ENCODE assay signal across 18 cellular contexts in genomic region chr5:83549681-83550080, GRCh38.
A peak's percentile ranks its signal among the peaks of the same experiment; 100 is the strongest.
DNase-seq lines count a peak whose midpoint lies in the region; ATAC-seq, FAIRE-seq and TF ChIP-seq lines count a peak whose summit lies in the region.
"Had no signal": no experiment of that assay in that cellular context is flagged by ENCODE, and none has a peak within 500 bp of the region (broad histone marks: within the 10 kb centered on the region; RNA-seq: fewer than 3 reads in every experiment).

No MANE protein-coding gene starts in this region.

- peaks cover 74% of the 10 kb centered on the region for H3K36me3 ChIP-seq in astrocyte (ENCODE audit: insufficient read depth, low read length)
- peaks cover 33% of the 10 kb centered on the region for H3K36me3 ChIP-seq in smooth muscle cell (ENCODE audit: low read depth)
- H3K36me3 ChIP-seq: BLaER1 had no signal

- ATAC-seq in activated naive CD4-positive, alpha-beta T cell treated with anti-CD3 and anti-CD28 coated beads, Interleukin-2, amount 50 U/mL, for 72 hours = no peak

- H3K4me1 ChIP-seq in astrocyte (ENCODE audit: insufficient read depth, low read length) (peaks cover 26% of the 10 kb centered on the region), smooth muscle cell (ENCODE audit: low read depth) (peaks cover 8% of the 10 kb centered on the region)
- H3K4me1 ChIP-seq: BLaER1 had no signal

- H3K27ac ChIP-seq in astrocyte (ENCODE audit: low read depth, low read length) = no peak overlapping the region
- peak overlapping the region; percentile 63 for H3K27ac ChIP-seq in smooth muscle cell (ENCODE audit: low read depth)
- H3K27ac ChIP-seq: BLaER1 had no signal

- no peak overlapping the region for H3K4me3 ChIP-seq in astrocyte (ENCODE audit: insufficient read depth, low read depth, low read length)
- H3K4me3 ChIP-seq in smooth muscle cell = no peak overlapping the region
- no peak overlapping the region for H3K4me3 ChIP-seq in foreskin fibroblast (ENCODE audit: low read depth in 1 of 2, low read length in 2 of 2)
- H3K4me3 ChIP-seq: BLaER1 had no signal

- no peaks in the 10 kb centered on the region for H3K9me3 Mint-ChIP-seq in astrocyte (ENCODE audit: unreplicated experiment)
- H3K9me3 Mint-ChIP-seq in mesothelial cell of epicardium = no peaks in the 10 kb centered on the region
- H3K9me3 Mint-ChIP-seq in activated naive CD4-positive, alpha-beta T cell treated with anti-CD3 and anti-CD28 coated beads, Interleukin-2, amount 50 U/mL, for 72 hours = no peaks in the 10 kb centered on the region

- H3K27me3 Mint-ChIP-seq in astrocyte (ENCODE audit: low read depth, unreplicated experiment) (no peaks in the 10 kb centered on the region), mesothelial cell of epicardium (ENCODE audit: low read depth) (no peaks in the 10 kb centered on the region)

- peak; percentile 9 for FAIRE-seq in astrocyte (lab: Jason Lieb, UNC)
- FAIRE-seq: H1, RCC 7860 had no signal

- DNase-seq in LHCN-M2 (ENCODE audit: low read depth) (peak; percentile 49), astrocyte (ENCODE audit: low read depth) (no peak), mesothelial cell of epicardium (ENCODE audit: low spot score in 2 of 2, unreplicated experiment in 2 of 2) (no peak), smooth muscle cell (lab: John Stamatoyannopoulos, UW; ENCODE audit: unreplicated experiment) (no peak), activated T-cell treated with anti-CD3 and anti-CD28 coated beads for 4 hours (no peak), foreskin fibroblast (no peak)
- DNase-seq in activated naive CD4-positive, alpha-beta T cell treated with anti-CD3 and anti-CD28 coated beads, Interleukin-2, amount 50 U/mL, for 72 hours (ENCODE audit: low spot score in 2 of 2) = no peak
- DNase-seq: GF-D8, Karpas-422, NCI-H1105 treated with DMSO at 0.1 percent for 48 hours, NCI-H187 treated with DMSO at 0.1 percent for 48 hours, NCI-H2171, NCI-H446 treated with DMSO at 0.1 percent for 48 hours, NCI-H82, SHP77 had no signal

- H4K20me1 ChIP-seq in astrocyte (ENCODE audit: insufficient read depth, low read length) (peaks cover 19% of the 10 kb centered on the region), smooth muscle cell (ENCODE audit: low read depth) (peaks cover 97% of the 10 kb centered on the region)
- H4K20me1 ChIP-seq: BLaER1 had no signal

- H3K9ac ChIP-seq in astrocyte (ENCODE audit: low read length) (no peak overlapping the region), smooth muscle cell (ENCODE audit: low read depth) (no peak overlapping the region)
- H3K9ac ChIP-seq: BLaER1 had no signal

- H3K27me3 ChIP-seq in astrocyte (ENCODE audit: insufficient read depth, low read length) (no peaks in the 10 kb centered on the region), smooth muscle cell (ENCODE audit: low read depth) (no peaks in the 10 kb centered on the region)
- H3K27me3 ChIP-seq: BLaER1 had no signal

- H3K4me3 Mint-ChIP-seq in astrocyte (ENCODE audit: unreplicated experiment) (no peak overlapping the region), mesothelial cell of epicardium (no peak overlapping the region)

- H2AFZ ChIP-seq in astrocyte (ENCODE audit: low read depth, low read length) (no peak overlapping the region), smooth muscle cell (ENCODE audit: low read depth) (no peak overlapping the region)

- H3K4me1 Mint-ChIP-seq in astrocyte (ENCODE audit: low read depth, unreplicated experiment) (peaks cover 4% of the 10 kb centered on the region), mesothelial cell of epicardium (peaks cover 7% of the 10 kb centered on the region)

- peaks cover 10% of the 10 kb centered on the region for H3K79me2 ChIP-seq in astrocyte (ENCODE audit: insufficient read depth, low read length)
- H3K79me2 ChIP-seq in smooth muscle cell (ENCODE audit: low read depth) = peaks cover 34% of the 10 kb centered on the region

- TF ChIP-seq CTCF in astrocyte (IDR thresholded peaks at IDR 0.05; ENCODE audit: insufficient read depth, low read depth, low read length) (no peak), mesothelial cell of epicardium (IDR thresholded peaks at IDR 0.05; ENCODE audit: unreplicated experiment) (no peak), smooth muscle cell (IDR thresholded peaks at IDR 0.05; ENCODE audit: borderline replicate concordance, insufficient read depth, poor library complexity, severe bottlenecking) (no peak), foreskin fibroblast (IDR thresholded peaks at IDR 0.05; ENCODE audit: low read depth, low read length) (no peak)

- H3K4me2 ChIP-seq in astrocyte (ENCODE audit: low read length) (no peak overlapping the region), smooth muscle cell (no peak overlapping the region)
- H3K4me2 ChIP-seq: BLaER1 had no signal

- H3K36me3 Mint-ChIP-seq in astrocyte (ENCODE audit: low read depth, unreplicated experiment) = peaks cover 21% of the 10 kb centered on the region
- H3K36me3 Mint-ChIP-seq in mesothelial cell of epicardium = peaks cover 36% of the 10 kb centered on the region
- no peaks in the 10 kb centered on the region for H3K36me3 Mint-ChIP-seq in activated naive CD4-positive, alpha-beta T cell treated with anti-CD3 and anti-CD28 coated beads, Interleukin-2, amount 50 U/mL, for 72 hours

- WGBS in smooth muscle cell (ENCODE audit: low lambda C conversion rate) = 88% methylated on average over 5 of the region's 5 CpGs

- H3K9me3 ChIP-seq in astrocyte (ENCODE audit: insufficient read depth, low read depth, low read length) (no peaks in the 10 kb centered on the region), smooth muscle cell (replicated peaks; ENCODE audit: low read depth) (no peaks in the 10 kb centered on the region)
- H3K9me3 ChIP-seq: BLaER1 had no signal

- H3F3A ChIP-seq in smooth muscle cell (ENCODE audit: low read depth) = peaks cover 67% of the 10 kb centered on the region

- H3K27ac Mint-ChIP-seq in astrocyte (ENCODE audit: unreplicated experiment) (no peak overlapping the region), mesothelial cell of epicardium (peak overlapping the region; percentile 25)
- H3K27ac Mint-ChIP-seq in activated naive CD4-positive, alpha-beta T cell treated with anti-CD3 and anti-CD28 coated beads, Interleukin-2, amount 50 U/mL, for 72 hours = no peak overlapping the region
